In the genomic region with DNA sequence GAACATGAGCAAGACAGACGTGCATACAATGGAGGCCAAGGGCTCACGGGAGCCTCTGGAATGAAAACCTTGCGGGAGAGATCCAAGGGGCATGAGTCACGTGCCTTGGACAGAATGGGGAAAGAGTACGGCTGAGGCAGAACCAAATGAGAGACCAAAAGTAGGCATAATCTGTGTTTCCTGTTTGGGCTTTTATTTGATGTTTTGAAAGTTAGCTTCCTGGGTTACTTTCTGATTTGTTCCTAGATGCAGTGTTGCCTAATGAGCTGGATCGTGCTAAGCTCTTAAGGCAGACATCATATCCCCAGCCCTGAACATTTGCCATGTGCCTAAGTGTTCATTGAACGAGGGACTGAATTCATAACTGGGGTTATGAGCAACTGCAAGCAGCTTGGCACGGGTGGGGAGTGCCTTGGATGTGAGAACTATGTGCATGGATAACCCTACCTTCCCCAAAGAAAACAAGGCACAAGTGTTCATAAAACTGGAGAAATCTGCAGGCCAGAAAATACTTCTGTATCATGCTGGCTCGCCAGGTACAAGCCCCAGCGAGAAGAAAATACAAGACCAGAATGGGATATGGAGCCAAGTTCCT, we compare ENCODE assay signal across 15 cellular contexts.
A peak's percentile ranks its signal among the peaks of the same experiment; 100 is the strongest.
DNase-seq lines count a peak whose midpoint lies in the region; ATAC-seq, FAIRE-seq and TF ChIP-seq lines count a peak whose summit lies in the region.
"Had no signal": no experiment of that assay in that cellular context is flagged by ENCODE, and none has a peak within 500 bp of the region (broad histone marks: within the 10 kb centered on the region; RNA-seq: fewer than 3 reads in every experiment).

No MANE protein-coding gene starts in this region.

- in situ Hi-C loops in G401 (cut with HindIII; ENCODE audit: low sequenced_read_pairs) = no loop called here

- no peak overlapping the region for H3K4me3 Mint-ChIP-seq in activated naive CD8-positive, alpha-beta T cell treated with anti-CD3 and anti-CD28 coated beads, Interleukin-2, amount 50 U/mL, for 24 hours
- no peak overlapping the region for H3K4me3 Mint-ChIP-seq in stimulated activated effector memory CD8-positive, alpha-beta T cell treated with anti-CD3 and anti-CD28 coated beads, Interleukin-12 subunit alpha, Interleukin-12 subunit beta, amount 100 ng/mL, for 72 hours
- H3K4me3 Mint-ChIP-seq: nephron had no signal

- DNase-seq in AG10803 (ENCODE audit: low read depth) (peak; percentile 54), G401 (ENCODE audit: low spot score) (peak; percentile 32), iris pigment epithelial cell (ENCODE audit: low read depth) (peak; percentile 60), D721Med (ENCODE audit: insufficient read length, low spot score) (no peak)
- DNase-seq in activated naive CD8-positive, alpha-beta T cell treated with anti-CD3 and anti-CD28 coated beads, Interleukin-2, amount 50 U/mL, for 24 hours = no peak
- no peak for DNase-seq in stimulated activated effector memory CD8-positive, alpha-beta T cell treated with anti-CD3 and anti-CD28 coated beads, Interleukin-12 subunit alpha, Interleukin-12 subunit beta, amount 100 ng/mL, for 72 hours (ENCODE audit: low spot score in 2 of 2)
- DNase-seq: KBM-7, NCI-H2029, NCI-H82, SJCRH30 had no signal

- no peaks in the 10 kb centered on the region for H3K36me3 Mint-ChIP-seq in activated naive CD8-positive, alpha-beta T cell treated with anti-CD3 and anti-CD28 coated beads, Interleukin-2, amount 50 U/mL, for 24 hours (ENCODE audit: low read depth)
- H3K36me3 Mint-ChIP-seq in stimulated activated effector memory CD8-positive, alpha-beta T cell treated with anti-CD3 and anti-CD28 coated beads, Interleukin-12 subunit alpha, Interleukin-12 subunit beta, amount 100 ng/mL, for 72 hours = no peaks in the 10 kb centered on the region

- H3K27me3 Mint-ChIP-seq in activated naive CD8-positive, alpha-beta T cell treated with anti-CD3 and anti-CD28 coated beads, Interleukin-2, amount 50 U/mL, for 24 hours = no peaks in the 10 kb centered on the region

- TF ChIP-seq CTCF in AG10803 (conservative IDR thresholded peaks at IDR 0.05; ENCODE audit: low read length) = no peak
- TF ChIP-seq CTCF in D721Med (IDR thresholded peaks at IDR 0.05; ENCODE audit: insufficient read depth, missing control alignments) = no peak

- H3K4me1 Mint-ChIP-seq in activated naive CD8-positive, alpha-beta T cell treated with anti-CD3 and anti-CD28 coated beads, Interleukin-2, amount 50 U/mL, for 24 hours = peaks cover 16% of the 10 kb centered on the region
- H3K4me1 Mint-ChIP-seq in stimulated activated effector memory CD8-positive, alpha-beta T cell treated with anti-CD3 and anti-CD28 coated beads, Interleukin-12 subunit alpha, Interleukin-12 subunit beta, amount 100 ng/mL, for 72 hours = peaks cover 14% of the 10 kb centered on the region
- H3K4me1 Mint-ChIP-seq: nephron had no signal

- H3K4me3 ChIP-seq in AG10803 (ENCODE audit: low read length) = no peak overlapping the region
- H3K4me3 ChIP-seq: SJCRH30 had no signal

- no peaks in the 10 kb centered on the region for H3K9me3 Mint-ChIP-seq in activated naive CD8-positive, alpha-beta T cell treated with anti-CD3 and anti-CD28 coated beads, Interleukin-2, amount 50 U/mL, for 24 hours
- H3K9me3 Mint-ChIP-seq in stimulated activated effector memory CD8-positive, alpha-beta T cell treated with anti-CD3 and anti-CD28 coated beads, Interleukin-12 subunit alpha, Interleukin-12 subunit beta, amount 100 ng/mL, for 72 hours = no peaks in the 10 kb centered on the region
- H3K9me3 Mint-ChIP-seq: nephron had no signal

- H3K27ac Mint-ChIP-seq in activated naive CD8-positive, alpha-beta T cell treated with anti-CD3 and anti-CD28 coated beads, Interleukin-2, amount 50 U/mL, for 24 hours = peak overlapping the region; percentile 17
- H3K27ac Mint-ChIP-seq in stimulated activated effector memory CD8-positive, alpha-beta T cell treated with anti-CD3 and anti-CD28 coated beads, Interleukin-12 subunit alpha, Interleukin-12 subunit beta, amount 100 ng/mL, for 72 hours = no peak overlapping the region
- H3K27ac Mint-ChIP-seq: nephron had no signal

- no peak for FAIRE-seq in D721Med (lab: Jason Lieb, UNC)
- FAIRE-seq: colon, frontal cortex had no signal

- ATAC-seq in activated naive CD8-positive, alpha-beta T cell treated with anti-CD3 and anti-CD28 coated beads, Interleukin-2, amount 50 U/mL, for 24 hours = no peak
- ATAC-seq in stimulated activated effector memory CD8-positive, alpha-beta T cell treated with anti-CD3 and anti-CD28 coated beads, Interleukin-12 subunit alpha, Interleukin-12 subunit beta, amount 100 ng/mL, for 72 hours = no peak
- ATAC-seq in GM19455 (IDR thresholded peaks at IDR 0.05; ENCODE audit: unreplicated experiment) = no peak
- ATAC-seq in GM19351 (IDR thresholded peaks at IDR 0.05; ENCODE audit: unreplicated experiment) = no peak

Comparison
In these comparisons a context has a peak if more than half of its experiments do, and no peak if none do; other contexts are left out.
1. DNase-seq: peak in AG10803 (single experiment), G401 (single experiment) and iris pigment epithelial cell (single experiment); none in activated naive CD8-positive, alpha-beta T cell treated with anti-CD3 and anti-CD28 coated beads, Interleukin-2, amount 50 U/mL, for 24 hours (single experiment), stimulated activated effector memory CD8-positive, alpha-beta T cell treated with anti-CD3 and anti-CD28 coated beads, Interleukin-12 subunit alpha, Interleukin-12 subunit beta, amount 100 ng/mL, for 72 hours (0 of 2) and D721Med (single experiment).